Comparison of ENCODE assay signal across 37 cellular contexts in genomic region chr10:24949616-24950015, GRCh38. TPM values are rescaled to one million over a fixed set of nuclear protein-coding genes. Genes with fewer than 3 reads are reported as not detected.
"Had no signal": no experiment of that assay in that cellular context is flagged by ENCODE, and none has a peak within 500 bp of the region (broad histone marks: within the 10 kb centered on the region; RNA-seq: fewer than 3 reads in every experiment).

No MANE protein-coding gene starts in this region.

- H3K4me1 ChIP-seq: colonic mucosa, SJCRH30 had no signal

- H3K27ac Mint-ChIP-seq: activated B cell treated with CpG ODN at 0.5 μM for 24 hours; activated naive CD4-positive, alpha-beta T cell treated with anti-CD3 and anti-CD28 coated beads for 36 hours; activated naive CD4-positive, alpha-beta T cell treated with anti-CD3 and anti-CD28 coated beads, Interleukin-2, amount 50 U/mL, for 72 hours; activated T-helper 1 cell treated with anti-CD3 and anti-CD28 coated beads, Interleukin-12 subunit alpha, Interleukin-12 subunit beta, Interleukin-2, Interleukin-4 antibody, amounts not matched to agents 30 ng/mL and 10 ng/mL and 1 ng/mL, durations not matched to agents 14 hours and 24 hours and 36 hours; T-cell had no signal

- H3K9me3 ChIP-seq: adrenal gland, colonic mucosa, MG63, SJCRH30 had no signal

- H3K27me3 ChIP-seq: adrenal gland, colonic mucosa, MG63, SJCRH30 had no signal

- H3K36me3 ChIP-seq: adrenal gland, colonic mucosa, MG63, SJCRH30 had no signal

- ATAC-seq: activated naive CD4-positive, alpha-beta T cell treated with anti-CD3 and anti-CD28 coated beads, Interleukin-2, amount 50 U/mL, for 72 hours; activated T-cell treated with anti-CD3 and anti-CD28 coated beads, Interleukin-2, amount 50 U/mL, for 4 hours; Panc1; T-cell had no signal

- DNase-seq: activated B cell treated with CpG ODN at 0.5 μM for 24 hours; activated CD4-positive, alpha-beta T cell treated with anti-CD3 and anti-CD28 coated beads for 4 hours; activated CD4-positive, alpha-beta T cell treated with anti-CD3 and anti-CD28 coated beads, Interleukin-2, amount 50 U/mL, for 4 hours; activated CD4-positive, CD25-positive, alpha-beta regulatory T cell treated with anti-CD3 and anti-CD28 coated beads, Interleukin-2, amount 50 U/mL, for 72 hours; activated CD8-positive, alpha-beta memory T cell treated with anti-CD3 and anti-CD28 coated beads, Interleukin-2, amount 50 U/mL, for 4 hours; activated gamma-delta T cell treated with Interleukin-2 at 50 U/mL for 16 hours; activated naive CD4-positive, alpha-beta T cell treated with anti-CD3 and anti-CD28 coated beads for 36 hours; activated T-cell treated with anti-CD3 and anti-CD28 coated beads for 4 hours; activated T-cell treated with anti-CD3 and anti-CD28 coated beads, Interleukin-2, amount 50 U/mL, for 4 hours; adrenal gland; anterior cingulate cortex; central memory CD4-positive, alpha-beta T cell; colonic mucosa; Karpas-422; MG63; NCI-H1048; NCI-H1105 treated with DMSO at 0.1 percent for 48 hours; NCI-H1436; NCI-H1694; NCI-H1930; NCI-H2081 treated with DMSO at 0.1 percent for 48 hours; NCI-H226; NCI-H446 treated with DMSO at 0.1 percent for 48 hours; NCI-H524; NCI-H69; NCI-H82; SHP77; SJCRH30; T-cell; T-helper 2 cell; T-helper 9 cell had no signal

- H3K9me3 Mint-ChIP-seq: activated B cell treated with CpG ODN at 0.5 μM for 24 hours; activated naive CD4-positive, alpha-beta T cell treated with anti-CD3 and anti-CD28 coated beads for 36 hours; activated T-cell treated with anti-CD3 and anti-CD28 coated beads, Interleukin-2, amount 50 U/mL, for 4 hours; activated T-helper 1 cell treated with anti-CD3 and anti-CD28 coated beads, Interleukin-12 subunit alpha, Interleukin-12 subunit beta, Interleukin-2, Interleukin-4 antibody, amounts not matched to agents 30 ng/mL and 10 ng/mL and 1 ng/mL, durations not matched to agents 14 hours and 24 hours and 36 hours; T-cell had no signal

- H3K4me3 Mint-ChIP-seq: activated B cell treated with CpG ODN at 0.5 μM for 24 hours; activated naive CD4-positive, alpha-beta T cell treated with anti-CD3 and anti-CD28 coated beads for 36 hours; activated T-cell treated with anti-CD3 and anti-CD28 coated beads, Interleukin-2, amount 50 U/mL, for 4 hours; activated T-helper 1 cell treated with anti-CD3 and anti-CD28 coated beads, Interleukin-12 subunit alpha, Interleukin-12 subunit beta, Interleukin-2, Interleukin-4 antibody, amounts not matched to agents 30 ng/mL and 10 ng/mL and 1 ng/mL, durations not matched to agents 14 hours and 24 hours and 36 hours; T-cell had no signal

- H3K27ac ChIP-seq: adrenal gland, colonic mucosa, SJCRH30, SK-N-MC, VCaP had no signal

- H3K4me3 ChIP-seq: adrenal gland, colonic mucosa, MG63, SJCRH30, SK-N-MC had no signal

- H3K36me3 Mint-ChIP-seq: activated naive CD4-positive, alpha-beta T cell treated with anti-CD3 and anti-CD28 coated beads, Interleukin-2, amount 50 U/mL, for 72 hours; T-cell had no signal

RNA-seq across cellular contexts. Expression of gene PRTFDC1, which starts 2.8 kb away (rescaled TPM):
- total RNA-seq: activated B cell treated with CpG ODN at 0.5 μM for 24 hours, RPMI7951 had no signal
